In the genomic region with DNA sequence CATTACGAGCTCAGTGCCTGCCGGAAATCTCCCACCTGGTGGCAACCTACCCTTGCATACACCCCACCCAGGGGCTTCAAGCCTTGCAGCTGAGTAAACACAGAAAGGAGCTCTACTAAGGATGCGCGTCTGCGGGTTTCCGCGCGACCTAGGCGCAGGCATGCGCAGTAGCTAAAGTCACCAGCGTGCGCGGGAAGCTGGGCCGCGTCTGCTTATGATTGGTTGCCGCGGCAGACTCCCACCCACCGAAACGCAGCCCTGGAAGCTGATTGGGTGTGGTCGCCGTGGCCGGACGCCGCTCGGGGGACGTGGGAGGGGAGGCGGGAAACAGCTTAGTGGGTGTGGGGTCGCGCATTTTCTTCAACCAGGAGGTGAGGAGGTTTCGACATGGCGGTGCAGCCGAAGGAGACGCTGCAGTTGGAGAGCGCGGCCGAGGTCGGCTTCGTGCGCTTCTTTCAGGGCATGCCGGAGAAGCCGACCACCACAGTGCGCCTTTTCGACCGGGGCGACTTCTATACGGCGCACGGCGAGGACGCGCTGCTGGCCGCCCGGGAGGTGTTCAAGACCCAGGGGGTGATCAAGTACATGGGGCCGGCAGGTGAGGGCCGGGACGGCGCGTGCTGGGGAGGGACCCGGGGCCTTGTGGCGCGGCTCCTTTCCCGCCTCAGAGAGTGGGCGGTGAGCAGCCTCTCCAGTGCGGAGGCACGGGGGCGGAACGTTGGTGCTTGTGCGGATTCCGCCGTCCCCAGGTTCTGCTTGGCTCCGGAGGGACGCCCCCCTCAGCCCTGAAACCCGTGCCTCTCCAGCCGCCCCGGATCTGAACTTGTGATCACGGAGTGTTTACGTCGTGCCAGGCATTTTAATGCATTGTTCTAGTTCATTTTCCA, we compare ENCODE assay signal across 8 cellular contexts.
DNase-seq lines count a peak whose midpoint lies in the region; ATAC-seq lines count a peak whose summit lies in the region.

A gene (plus strand): TSS at position 352 of the 887 bp plus-strand sequence. CDS start 36 bp downstream, at position 388.

- DNase-seq in COR-L47 (lab: John Stamatoyannopoulos, UW) (peak; percentile 98), HUDEP-2 (lab: John Stamatoyannopoulos, UW; ENCODE audit: unreplicated experiment in 76 of 76) (peak in 75 of 76 experiments; percentile 49 to 93 (median 87)), NOMO-1 treated with dmso at 0.1 percent for 144 hours (lab: John Stamatoyannopoulos, UW; ENCODE audit: unreplicated experiment) (peak; percentile 94), memory B cell (ENCODE audit: low spot score in 2 of 2) (peak; percentile 76 to 82)
- DNase-seq in activated CD8-positive, alpha-beta memory T cell treated with anti-CD3 and anti-CD28 coated beads for 4 hours (ENCODE audit: low read depth in 2 of 2), result peak; percentile 83 to 87
- peak; percentile 82 to 85 (median 84) for DNase-seq in effector memory CD8-positive, alpha-beta T cell
- DNase-seq in stimulated activated CD8-positive, alpha-beta memory T cell treated with anti-CD3 and anti-CD28 coated beads, Interleukin-12 subunit alpha, Interleukin-12 subunit beta, amount 100 ng/mL, for 1 hour (ENCODE audit: low read depth), result peak; percentile 82

- peaks cover 0 to 2% of the 10 kb centered on the region in 2 donors for H3K9me3 Mint-ChIP-seq in effector memory CD8-positive, alpha-beta T cell
- no peaks in the 10 kb centered on the region for H3K9me3 Mint-ChIP-seq in memory B cell

- ATAC-seq in GM21381 (IDR thresholded peaks at IDR 0.05; ENCODE audit: unreplicated experiment) (peak; percentile 93), memory B cell (ENCODE audit: low read depth) (peak; percentile 94)
- peak; percentile 92 for ATAC-seq in effector memory CD8-positive, alpha-beta T cell (replicated peaks)

- no peaks in the 10 kb centered on the region for H3K27me3 Mint-ChIP-seq in effector memory CD8-positive, alpha-beta T cell
- H3K27me3 Mint-ChIP-seq in memory B cell, result no peaks in the 10 kb centered on the region

- H3K36me3 Mint-ChIP-seq in effector memory CD8-positive, alpha-beta T cell (ENCODE audit: insufficient read depth), result peaks cover 27% of the 10 kb centered on the region
- peaks cover 11% of the 10 kb centered on the region for H3K36me3 Mint-ChIP-seq in memory B cell

- peaks cover 25 to 26% of the 10 kb centered on the region in 2 donors for H3K4me1 Mint-ChIP-seq in effector memory CD8-positive, alpha-beta T cell (ENCODE audit: low read depth in 2 of 2)
- peaks cover 11% of the 10 kb centered on the region for H3K4me1 Mint-ChIP-seq in memory B cell

- peak within 1 kb of the TSS; percentile 95 to 98 for H3K4me3 Mint-ChIP-seq in effector memory CD8-positive, alpha-beta T cell
- H3K4me3 Mint-ChIP-seq in memory B cell, result peak within 1 kb of the TSS; percentile 98

- peak within 1 kb of the TSS; percentile 73 to 95 for H3K27ac Mint-ChIP-seq in effector memory CD8-positive, alpha-beta T cell
- H3K27ac Mint-ChIP-seq in memory B cell, result peak within 1 kb of the TSS; percentile 86

Comparison
In these comparisons a context has a peak if more than half of its experiments do, and no peak if none do; other contexts are left out.
1. Peak in every context shown above with its lines: DNase-seq and ATAC-seq.